23 cellular contexts compared by ENCODE assay signal in genomic region chr14:61619494-61619893, GRCh38.
A peak's percentile ranks its signal among the peaks of the same experiment; 100 is the strongest.
DNase-seq lines count a peak whose midpoint lies in the region; ATAC-seq, FAIRE-seq and TF ChIP-seq lines count a peak whose summit lies in the region.
"Had no signal": no experiment of that assay in that cellular context is flagged by ENCODE, and none has a peak within 500 bp of the region (broad histone marks: within the 10 kb centered on the region; RNA-seq: fewer than 3 reads in every experiment).

No MANE protein-coding gene starts in this region.

- no peak overlapping the region for H3K4me2 ChIP-seq in osteoblast (ENCODE audit: insufficient read depth, low read length)
- H3K4me2 ChIP-seq: A549 had no signal

- H3K4me1 ChIP-seq in adipocyte (ENCODE audit: control insufficient read depth, insufficient read depth, low read length): peaks cover 58% of the 10 kb centered on the region
- peaks cover 36% of the 10 kb centered on the region for H3K4me1 ChIP-seq in osteoblast (ENCODE audit: insufficient read depth, low read length)
- peaks cover 12% of the 10 kb centered on the region for H3K4me1 ChIP-seq in vagina
- no peaks in the 10 kb centered on the region for H3K4me1 ChIP-seq in right atrium auricular region

- H3K27me3 ChIP-seq in adipocyte (replicated peaks; ENCODE audit: control insufficient read depth, insufficient read depth, low read length) (no peaks in the 10 kb centered on the region), osteoblast (ENCODE audit: insufficient read depth, low read length) (no peaks in the 10 kb centered on the region), vagina (no peaks in the 10 kb centered on the region), right atrium auricular region (no peaks in the 10 kb centered on the region)
- H3K27me3 ChIP-seq: MG63 had no signal

- peak overlapping the region; percentile 84 for H3K9ac ChIP-seq in adipocyte (ENCODE audit: low read length)

- H3K36me3 Mint-ChIP-seq in natural killer cell treated with Interleukin-12 subunit alpha and Interleukin-12 subunit beta and Interleukin-15 and Interleukin-18, amount 100 ng/mL, for 72 hours: peaks cover 10% of the 10 kb centered on the region
- no peaks in the 10 kb centered on the region for H3K36me3 Mint-ChIP-seq in natural killer cell
- H3K36me3 Mint-ChIP-seq: CD4-positive, alpha-beta memory T cell had no signal

- no peak overlapping the region for H2AFZ ChIP-seq in osteoblast (ENCODE audit: low read length)

- H4K20me1 ChIP-seq in osteoblast (ENCODE audit: insufficient read depth, low read length): no peaks in the 10 kb centered on the region

- H3K4me3 ChIP-seq in adipocyte (ENCODE audit: low read length) (peak overlapping the region; percentile 34), osteoblast (ENCODE audit: insufficient read depth, low read length) (no peak overlapping the region), vagina (no peak overlapping the region), right atrium auricular region (no peak overlapping the region)
- H3K4me3 ChIP-seq: A549, GM12878, MG63 had no signal

- no peaks in the 10 kb centered on the region for H3K79me2 ChIP-seq in osteoblast (ENCODE audit: insufficient read depth, low read length)

- no peak for TF ChIP-seq CTCF in natural killer cell (IDR thresholded peaks at IDR 0.05)
- TF ChIP-seq CTCF in osteoblast (IDR thresholded peaks at IDR 0.05; ENCODE audit: extremely low read depth, low read depth, low read length): no peak
- no peak for TF ChIP-seq CTCF in vagina (IDR thresholded peaks at IDR 0.05)
- TF ChIP-seq CTCF in right atrium auricular region (IDR thresholded peaks at IDR 0.05): no peak
- TF ChIP-seq CTCF in D721Med (IDR thresholded peaks at IDR 0.05; ENCODE audit: insufficient read depth, missing control alignments): no peak

- H3K9me3 Mint-ChIP-seq in natural killer cell treated with Interleukin-12 subunit alpha and Interleukin-12 subunit beta and Interleukin-15 and Interleukin-18, amount 100 ng/mL, for 72 hours: peaks cover 5% of the 10 kb centered on the region
- no peaks in the 10 kb centered on the region for H3K9me3 Mint-ChIP-seq in natural killer cell

- ATAC-seq in natural killer cell treated with Interleukin-12 subunit alpha and Interleukin-12 subunit beta and Interleukin-15 and Interleukin-18, amount 100 ng/mL, for 72 hours: no peak
- no peak for ATAC-seq in natural killer cell

- intact Hi-C loops in natural killer cell (cut with micrococcal nuclease): no loop called here
- intact Hi-C loops in vagina (cut with DNase I): loop anchor here (10.0 kb wide), 1 partner anchor 95 kb away; no protein-coding TSS in a partner anchor

- H3K27me3 Mint-ChIP-seq in natural killer cell treated with Interleukin-12 subunit alpha and Interleukin-12 subunit beta and Interleukin-15 and Interleukin-18, amount 100 ng/mL, for 72 hours: no peaks in the 10 kb centered on the region
- peaks cover 0 to 4% of the 10 kb centered on the region in 2 donors for H3K27me3 Mint-ChIP-seq in natural killer cell (ENCODE audit: low read depth in 2 of 2)
- H3K27me3 Mint-ChIP-seq: CD4-positive, alpha-beta memory T cell had no signal

- H3K36me3 ChIP-seq in adipocyte (ENCODE audit: control insufficient read depth, insufficient read depth, low read length, severe bottlenecking) (no peaks in the 10 kb centered on the region), osteoblast (ENCODE audit: insufficient read depth, low read length) (no peaks in the 10 kb centered on the region), vagina (no peaks in the 10 kb centered on the region), right atrium auricular region (no peaks in the 10 kb centered on the region)
- H3K36me3 ChIP-seq: MG63 had no signal

- H3K9me3 ChIP-seq in adipocyte (ENCODE audit: control insufficient read depth, low read length): no peaks in the 10 kb centered on the region
- no peaks in the 10 kb centered on the region for H3K9me3 ChIP-seq in osteoblast (ENCODE audit: low read depth, low read length)
- H3K9me3 ChIP-seq in vagina: no peaks in the 10 kb centered on the region
- no peaks in the 10 kb centered on the region for H3K9me3 ChIP-seq in right atrium auricular region
- H3K9me3 ChIP-seq: A549, MG63 had no signal

- H3K27ac ChIP-seq in osteoblast (ENCODE audit: low read depth, low read length): peak overlapping the region; percentile 85
- peak overlapping the region; percentile 53 for H3K27ac ChIP-seq in vagina
- H3K27ac ChIP-seq in right atrium auricular region: no peak overlapping the region

- H3K4me3 Mint-ChIP-seq in natural killer cell treated with Interleukin-12 subunit alpha and Interleukin-12 subunit beta and Interleukin-15 and Interleukin-18, amount 100 ng/mL, for 72 hours: peak overlapping the region; percentile 66
- no peak overlapping the region for H3K4me3 Mint-ChIP-seq in natural killer cell
- H3K4me3 Mint-ChIP-seq: CD4-positive, alpha-beta memory T cell had no signal

- FAIRE-seq in D721Med (lab: Jason Lieb, UNC): no peak
- FAIRE-seq: A549, GM12878 had no signal

- TF ChIP-seq POLR2A in vagina (IDR thresholded peaks at IDR 0.05): no peak

- DNase-seq in natural killer cell treated with Interleukin-12 subunit alpha and Interleukin-12 subunit beta and Interleukin-15 and Interleukin-18, amount 100 ng/mL, for 72 hours (ENCODE audit: low spot score): no peak
- DNase-seq in natural killer cell (no peak), adipocyte (ENCODE audit: low read depth) (no peak), osteoblast (ENCODE audit: insufficient read length, low spot score, missing footprints) (no peak), vagina (ENCODE audit: extremely low spot score in 2 of 2) (no peak), HuH-7 (ENCODE audit: low spot score) (no peak), right atrium auricular region (ENCODE audit: low spot score) (no peak), D721Med (ENCODE audit: insufficient read length, low spot score) (no peak)
- DNase-seq: C1 segment of cervical spinal cord; CD4-positive, alpha-beta memory T cell; COR-L47; GDM1; KBM-7; MG63; NCI-H1105 treated with DMSO at 0.1 percent for 48 hours; NCI-H146; NCI-H2029; NCI-H2227 treated with DMSO at 0.1 percent for 48 hours; NCI-H526 treated with DMSO at 0.1 percent for 48 hours; RPMI8226; SHP77 had no signal

- H3K27ac Mint-ChIP-seq in natural killer cell treated with Interleukin-12 subunit alpha and Interleukin-12 subunit beta and Interleukin-15 and Interleukin-18, amount 100 ng/mL, for 72 hours: peak overlapping the region; percentile 84 to 98
- no peak overlapping the region for H3K27ac Mint-ChIP-seq in natural killer cell
- H3K27ac Mint-ChIP-seq: CD4-positive, alpha-beta memory T cell had no signal

- peaks cover 43 to 51% of the 10 kb centered on the region in 2 donors for H3K4me1 Mint-ChIP-seq in natural killer cell treated with Interleukin-12 subunit alpha and Interleukin-12 subunit beta and Interleukin-15 and Interleukin-18, amount 100 ng/mL, for 72 hours (ENCODE audit: low read depth in 2 of 2)
- H3K4me1 Mint-ChIP-seq in natural killer cell: no peaks in the 10 kb centered on the region

Comparison
In these comparisons a context has a peak if more than half of its experiments do, and no peak if none do; other contexts are left out.
1. H3K27ac Mint-ChIP-seq: peak in natural killer cell treated with Interleukin-12 subunit alpha and Interleukin-12 subunit beta and Interleukin-15 and Interleukin-18, amount 100 ng/mL, for 72 hours (2 of 2); none in natural killer cell (0 of 2).
2. H3K27ac ChIP-seq: peak in osteoblast (single experiment) and vagina (single experiment); none in right atrium auricular region (0 of 2).